8 cellular contexts compared by ENCODE assay signal in the genomic region with DNA sequence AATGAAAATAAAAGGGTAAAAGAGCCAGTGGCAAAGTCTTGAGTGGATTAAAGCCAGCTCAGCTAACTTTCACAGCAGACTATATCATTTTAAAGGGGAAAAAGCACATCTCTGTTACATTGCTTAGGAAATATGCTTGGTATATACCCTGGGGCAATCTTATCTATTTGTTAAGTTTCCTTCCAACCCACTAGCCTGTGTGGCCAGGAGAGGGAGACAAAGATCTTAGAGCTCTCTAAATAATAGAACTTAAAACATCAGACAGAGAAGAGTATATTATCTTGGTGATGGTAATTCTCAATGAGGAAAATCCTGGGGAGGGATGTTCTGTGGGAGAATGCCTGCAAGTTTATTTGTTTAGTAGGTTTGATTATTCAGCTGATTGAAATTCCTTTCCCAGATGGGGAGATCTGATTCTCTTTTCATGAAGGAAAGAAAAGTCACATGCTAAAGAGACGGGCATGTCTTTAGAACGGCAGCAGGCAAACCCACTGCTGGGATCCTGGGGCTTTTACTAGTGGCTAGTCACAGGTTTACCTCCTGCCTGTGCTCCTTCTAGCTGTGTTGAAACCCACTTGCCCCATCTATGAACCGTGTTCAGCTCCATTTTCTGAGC. TPM values are rescaled to one million over a fixed set of nuclear protein-coding genes. Genes with fewer than 3 reads are reported as not detected.
DNase-seq lines count a peak whose midpoint lies in the region; ATAC-seq and TF ChIP-seq lines count a peak whose summit lies in the region.

No MANE protein-coding gene starts in this region.

- WGBS in lung, 2 donors: 72% methylated on average over 3 of the region's 3 CpGs

- no peaks in the 10 kb centered on the region for H3K4me1 ChIP-seq in colonic mucosa
- no peaks in the 10 kb centered on the region for H3K4me1 ChIP-seq in lung (ENCODE audit: control insufficient read depth in 2 of 2, insufficient read depth in 2 of 2, low read length in 2 of 2)
- H3K4me1 ChIP-seq in thoracic aorta (ENCODE audit: control insufficient read depth in 1 of 2, low read depth in 2 of 2): no peaks in the 10 kb centered on the region

- H3K9me3 ChIP-seq in colonic mucosa (no peaks in the 10 kb centered on the region), lung (ENCODE audit: control insufficient read depth in 2 of 2, insufficient read depth in 1 of 2, low read length in 1 of 2) (no peaks in the 10 kb centered on the region), thoracic aorta (no peaks in the 10 kb centered on the region)

- TF ChIP-seq CTCF in colonic mucosa (IDR thresholded peaks at IDR 0.05) (peak; percentile 50), lung (IDR thresholded peaks at IDR 0.05; ENCODE audit: control extremely low read depth, extremely low read depth) (peak; percentile 44), thoracic aorta (IDR thresholded peaks at IDR 0.05) (peak; percentile 46)

- H3K4me3 ChIP-seq in colonic mucosa (no peak overlapping the region), lung (no peak overlapping the region), thoracic aorta (no peak overlapping the region)

- intact Hi-C loops in Right ventricle myocardium superior (cut with DNase I): no loop called here
- intact Hi-C loops in Right ventricle myocardium inferior (cut with DNase I): no loop called here
- intact Hi-C loops in colonic mucosa (cut with DNase I): no loop called here

- H3K36me3 ChIP-seq in colonic mucosa: no peaks in the 10 kb centered on the region
- no peaks in the 10 kb centered on the region for H3K36me3 ChIP-seq in lung (ENCODE audit: control insufficient read depth in 2 of 2, insufficient read depth in 2 of 2, low read length in 2 of 2)
- no peaks in the 10 kb centered on the region for H3K36me3 ChIP-seq in thoracic aorta

- no peaks in the 10 kb centered on the region for H3K27me3 ChIP-seq in colonic mucosa
- H3K27me3 ChIP-seq in lung (ENCODE audit: control insufficient read depth, insufficient read depth): no peaks in the 10 kb centered on the region
- no peaks in the 10 kb centered on the region for H3K27me3 ChIP-seq in thoracic aorta (replicated peaks; ENCODE audit: insufficient read depth)

- H3K27ac ChIP-seq in colonic mucosa (no peak overlapping the region), lung (ENCODE audit: low read depth in 1 of 2, low read length in 1 of 2) (no peak overlapping the region), thoracic aorta (no peak overlapping the region)

- no peak overlapping the region for H3K9ac ChIP-seq in colonic mucosa (ENCODE audit: low read depth in 2 of 2, low read length in 2 of 2)

- DNase-seq in Right ventricle myocardium superior (no peak), Right ventricle myocardium inferior (ENCODE audit: missing footprints) (no peak), NCI-H146 (lab: John Stamatoyannopoulos, UW) (peak; percentile 72), T follicular helper cell (ENCODE audit: low read depth) (peak; percentile 16), colonic mucosa (peak; percentile 50), lung (ENCODE audit: low spot score) (no peak), thoracic aorta (ENCODE audit: low spot score) (no peak), ecto neural progenitor cell (ENCODE audit: low spot score) (no peak)

- ATAC-seq in Right ventricle myocardium superior (ENCODE audit: poor library complexity) (peak; percentile 69), Right ventricle myocardium inferior (no peak), lung (ENCODE audit: insufficient read depth, low FRiP score) (no peak), thoracic aorta (ENCODE audit: insufficient number of reproducible peaks, low FRiP score, low read depth) (no peak)

RNA-seq across cellular contexts. Expression of gene KCNE2, which starts 3.6 kb away (rescaled TPM):
- not detected for total RNA-seq in Right ventricle myocardium superior
- not detected for total RNA-seq in Right ventricle myocardium inferior
- 1 to 10 TPM in 1 of 2 donors, under 1 TPM in 1; 0.24 to 1.1 TPM for total RNA-seq in colonic mucosa
- under 1 TPM in 1 of 2 donors, not detected in 1; 0.65 TPM for total RNA-seq in lung
- under 1 TPM in 1 of 2 donors, not detected in 1; 0.31 TPM for polyA plus RNA-seq in lung
- total RNA-seq in thoracic aorta: not detected

RNA-seq across cellular contexts. Expression of gene SMIM11, which starts 7.9 kb away (rescaled TPM):
- 6.1 TPM for total RNA-seq in Right ventricle myocardium superior
- 15.6 TPM for total RNA-seq in Right ventricle myocardium inferior
- 1 to 10 TPM; 3.0 to 9.8 TPM for total RNA-seq in colonic mucosa
- 1 to 10 TPM; 3.5 to 8.0 TPM for total RNA-seq in lung
- 1 to 10 TPM; 5.9 to 7.3 TPM for polyA plus RNA-seq in lung
- total RNA-seq in thoracic aorta: 1 to 10 TPM in 1 of 2 donors, under 1 TPM in 1; 0.41 to 6.7 TPM

RNA-seq across cellular contexts. Expression of gene SMIM34, which starts 56.3 kb away (rescaled TPM):
- total RNA-seq in Right ventricle myocardium superior (not detected), Right ventricle myocardium inferior (not detected), colonic mucosa (not detected), lung (1 to 10 TPM in 1 of 2 donors, under 1 TPM in 1; 0.57 to 1.3 TPM), thoracic aorta (not detected)
- under 1 TPM; 0.49 TPM for polyA plus RNA-seq in lung

Comparison
In these comparisons a context has a peak if more than half of its experiments do, and no peak if none do; other contexts are left out.
1. DNase-seq: peak in NCI-H146 (single experiment), T follicular helper cell (single experiment) and colonic mucosa (single experiment); none in Right ventricle myocardium superior (single experiment), Right ventricle myocardium inferior (single experiment), lung (single experiment), thoracic aorta (single experiment) and ecto neural progenitor cell (single experiment).
2. Peak in every context shown above with its lines, with median percentiles within 50 percentile points of each other: CTCF ChIP-seq.